Comparison of ENCODE assay signal across 8 cellular contexts in the genomic region with DNA sequence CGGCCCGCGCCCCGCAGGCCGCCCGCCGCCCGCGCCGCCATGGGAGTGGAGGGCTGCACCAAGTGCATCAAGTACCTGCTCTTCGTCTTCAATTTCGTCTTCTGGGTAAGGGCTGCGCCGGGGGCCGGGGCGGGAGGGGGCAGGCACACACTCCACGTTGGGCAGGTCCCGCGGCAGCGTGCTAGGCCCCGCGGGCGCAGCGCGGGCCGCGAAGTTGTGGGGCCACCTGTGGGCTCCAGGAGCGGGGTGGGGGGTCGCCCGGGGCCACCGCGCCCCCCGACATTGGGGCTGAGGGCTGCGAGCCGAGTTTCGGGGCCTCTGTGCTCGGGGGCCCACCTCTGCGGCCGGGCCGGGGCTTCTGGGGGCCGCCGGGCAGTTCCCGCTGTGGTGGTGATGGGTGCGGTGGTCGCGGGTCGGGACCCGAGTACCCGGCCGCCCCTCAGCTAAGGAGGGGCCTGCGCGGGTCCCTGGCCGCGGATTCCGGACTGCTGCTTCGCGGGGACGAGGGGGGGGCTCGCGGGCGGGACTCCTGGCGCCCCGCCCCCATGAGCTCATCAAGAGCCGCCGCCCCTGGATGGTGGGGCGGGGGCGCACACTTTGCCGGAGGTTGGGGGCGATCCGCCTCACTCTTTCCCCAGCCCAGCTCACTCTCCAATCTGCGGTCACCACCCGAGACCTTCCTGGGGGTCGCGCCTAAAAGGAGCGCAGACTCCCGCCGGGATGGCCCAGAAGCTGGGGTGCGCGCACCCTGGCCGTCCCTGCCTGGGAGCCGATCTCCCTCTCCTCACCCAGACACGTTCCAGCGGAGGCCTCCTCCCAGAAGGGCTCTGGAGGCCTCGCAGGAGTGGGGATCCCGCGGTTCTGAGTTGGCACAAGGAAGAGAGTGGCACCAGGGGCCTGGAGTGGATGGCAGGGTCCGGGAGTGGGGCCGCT. TPM values are rescaled to one million over a fixed set of nuclear protein-coding genes. Genes with fewer than 3 reads are reported as not detected.
DNase-seq lines count a peak whose midpoint lies in the region; ATAC-seq, FAIRE-seq and TF ChIP-seq lines count a peak whose summit lies in the region.

No MANE protein-coding gene starts in this region.

- peak overlapping the region; percentile 77 for H3K4me2 ChIP-seq in SU-DHL-6 (ENCODE audit: low read depth, low read length, poor library complexity, severe bottlenecking)
- peak overlapping the region; percentile 95 for H3K4me2 ChIP-seq in astrocyte (ENCODE audit: low read length)

- peak overlapping the region; percentile 89 for H3K4me3 Mint-ChIP-seq in astrocyte (ENCODE audit: unreplicated experiment)

- no peaks in the 10 kb centered on the region for H3K27me3 ChIP-seq in SU-DHL-6 (ENCODE audit: low read length)
- H3K27me3 ChIP-seq in astrocyte (ENCODE audit: insufficient read depth, low read length): no peaks in the 10 kb centered on the region

- H3K27ac Mint-ChIP-seq in astrocyte (ENCODE audit: unreplicated experiment): peak overlapping the region; percentile 47

- peak overlapping the region; percentile 71 for H3K27ac ChIP-seq in SU-DHL-6 (ENCODE audit: low read depth, low read length)
- peak overlapping the region; percentile 79 for H3K27ac ChIP-seq in astrocyte (ENCODE audit: low read depth, low read length)

- H3K27me3 Mint-ChIP-seq in astrocyte (ENCODE audit: low read depth, unreplicated experiment): no peaks in the 10 kb centered on the region

- no peaks in the 10 kb centered on the region for H3K9me3 Mint-ChIP-seq in astrocyte (ENCODE audit: unreplicated experiment)

- no peaks in the 10 kb centered on the region for H3K9me3 ChIP-seq in SU-DHL-6 (ENCODE audit: insufficient read depth, low read length)
- no peaks in the 10 kb centered on the region for H3K9me3 ChIP-seq in astrocyte (ENCODE audit: insufficient read depth, low read depth, low read length)

- intact Hi-C loops in sciatic nerve (cut with DNase I): loop anchor here (5.0 kb wide), 1 partner anchor 70 kb away; no protein-coding TSS in a partner anchor

- H2AFZ ChIP-seq in SU-DHL-6 (ENCODE audit: low read depth, low read length, severe bottlenecking): no peak overlapping the region
- H2AFZ ChIP-seq in astrocyte (ENCODE audit: low read depth, low read length): peak overlapping the region; percentile 26

- peaks cover 33% of the 10 kb centered on the region for H3K4me1 ChIP-seq in astrocyte (ENCODE audit: insufficient read depth, low read length)

- H3K36me3 ChIP-seq in SU-DHL-6 (ENCODE audit: low read length) (no peaks in the 10 kb centered on the region), astrocyte (ENCODE audit: insufficient read depth, low read length) (no peaks in the 10 kb centered on the region)

- H3K36me3 Mint-ChIP-seq in astrocyte (ENCODE audit: low read depth, unreplicated experiment): peaks cover 2% of the 10 kb centered on the region

- H3K9ac ChIP-seq in SU-DHL-6 (ENCODE audit: low read length) (peak overlapping the region; percentile 97), astrocyte (ENCODE audit: low read length) (peak overlapping the region; percentile 98)

- peaks cover 20% of the 10 kb centered on the region for H3F3A ChIP-seq in SU-DHL-6 (ENCODE audit: insufficient read depth)

- peaks cover 21% of the 10 kb centered on the region for H4K20me1 ChIP-seq in SU-DHL-6 (ENCODE audit: low read depth, low read length)
- H4K20me1 ChIP-seq in astrocyte (ENCODE audit: insufficient read depth, low read length): peaks cover 59% of the 10 kb centered on the region

- ATAC-seq in HG02884 (IDR thresholded peaks at IDR 0.05; ENCODE audit: unreplicated experiment): peak; percentile 13
- ATAC-seq in sciatic nerve: peak; percentile 76

- no peaks in the 10 kb centered on the region for H3K9me2 ChIP-seq in SU-DHL-6 (replicated peaks; ENCODE audit: insufficient read depth, low read length)

- peaks cover 19% of the 10 kb centered on the region for H3K4me1 Mint-ChIP-seq in astrocyte (ENCODE audit: low read depth, unreplicated experiment)

- peak overlapping the region; percentile 93 for H3K4me3 ChIP-seq in GM12864 (ENCODE audit: low read depth, low read length)
- H3K4me3 ChIP-seq in SU-DHL-6 (ENCODE audit: insufficient read depth, low read length, poor library complexity, severe bottlenecking): peak overlapping the region; percentile 94
- H3K4me3 ChIP-seq in astrocyte (ENCODE audit: insufficient read depth, low read depth, low read length): peak overlapping the region; percentile 90

- no peak for TF ChIP-seq CTCF in GM12864 (IDR thresholded peaks at IDR 0.05; ENCODE audit: low read depth, low read length, missing control alignments)
- TF ChIP-seq CTCF in SU-DHL-6 (IDR thresholded peaks at IDR 0.05; ENCODE audit: insufficient read depth, low read length, poor library complexity, severe bottlenecking): no peak
- no peak for TF ChIP-seq CTCF in astrocyte (IDR thresholded peaks at IDR 0.05; ENCODE audit: insufficient read depth, low read depth, low read length)

- no peak for FAIRE-seq in astrocyte (lab: Jason Lieb, UNC)

- DNase-seq in GM12864 (ENCODE audit: low read depth): no peak
- DNase-seq in astrocyte (ENCODE audit: low read depth): peak; percentile 20
- DNase-seq in hypothalamus (lab: John Stamatoyannopoulos, UW): peak in 29 of 51 donors; percentile 12 to 76 (median 55)
- DNase-seq in sciatic nerve (ENCODE audit: low spot score): peak; percentile 85
- no peak for DNase-seq in GF-D8 (lab: John Stamatoyannopoulos, UW)
- DNase-seq in COLO668 (lab: John Stamatoyannopoulos, UW; ENCODE audit: unreplicated experiment): no peak

- H3K79me2 ChIP-seq in SU-DHL-6 (ENCODE audit: insufficient read depth, low read length): peaks cover 53% of the 10 kb centered on the region
- peaks cover 53% of the 10 kb centered on the region for H3K79me2 ChIP-seq in astrocyte (ENCODE audit: insufficient read depth, low read length)

RNA-seq across cellular contexts. Expression of gene CD81, which starts 0.7 kb away (rescaled TPM):
- total RNA-seq in astrocyte (625 and 648 TPM in 2 replicates), sciatic nerve (618 TPM)

RNA-seq across cellular contexts. Expression of gene TSSC4, which starts 22.8 kb away (rescaled TPM):
- total RNA-seq in astrocyte (60.9 and 70.0 TPM in 2 replicates), sciatic nerve (41.0 TPM)

Comparison
In these comparisons a context has a peak if more than half of its experiments do, and no peak if none do; other contexts are left out.
1. DNase-seq: peak in astrocyte (single experiment), hypothalamus (29 of 51) and sciatic nerve (single experiment); none in GM12864 (single experiment), GF-D8 (single experiment) and COLO668 (single experiment).
2. Peak in every context shown above with its lines, with median percentiles within 50 percentile points of each other: H3K4me3 ChIP-seq.